ENCODE assay signal across 25 cellular contexts in the genomic region with DNA sequence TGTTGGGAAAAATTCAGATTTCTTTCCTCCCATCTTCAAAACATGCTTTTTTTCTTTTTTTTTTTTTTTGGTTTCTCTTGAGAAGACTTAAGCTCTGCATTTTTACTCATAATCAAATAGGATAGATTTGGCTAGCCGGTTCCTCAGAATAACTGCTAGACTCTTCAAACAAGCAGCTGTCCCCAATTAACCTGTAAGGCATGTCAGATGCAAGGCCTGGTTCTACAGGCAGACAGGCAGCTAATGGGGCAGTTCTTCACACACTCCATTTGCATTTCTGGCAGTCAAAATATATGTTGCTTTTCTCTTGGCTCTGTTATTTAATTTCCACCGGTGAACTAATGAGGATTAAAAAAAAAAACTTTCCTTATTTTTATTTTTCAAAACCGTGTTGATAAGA.
DNase-seq lines count a peak whose midpoint lies in the region; ATAC-seq and TF ChIP-seq lines count a peak whose summit lies in the region.
"Had no signal": no experiment of that assay in that cellular context is flagged by ENCODE, and none has a peak within 500 bp of the region (broad histone marks: within the 10 kb centered on the region; RNA-seq: fewer than 3 reads in every experiment).

No MANE protein-coding gene starts in this region.

- POLR2A ChIA-PET in CD4-positive, alpha-beta memory T cell (lab: Charles Lee; ENCODE audit: partially characterized antibody) = interaction anchor here (1.5 kb wide), 1 partner anchor 13 kb away, joined by 6 read pairs; no protein-coding TSS in a partner anchor
- POLR2A ChIA-PET in OCI-LY7 (lab: Charles Lee) = interaction anchor here (0.6 to 2.7 kb wide), 11 partner anchors 9 to 1438 kb away, joined by 3 to 16 read pairs (median 3); no protein-coding TSS in a partner anchor
- POLR2A ChIA-PET in CD4-positive, alpha-beta T cell (lab: Charles Lee) = interaction anchor here (0.7 kb wide), 2 partner anchors 273 to 379 kb away, joined by 3 to 4 read pairs; no protein-coding TSS in a partner anchor

- CTCF ChIA-PET in CD4-positive, alpha-beta memory T cell (lab: Charles Lee; ENCODE audit: partially characterized antibody) = no interaction called here
- CTCF ChIA-PET in OCI-LY7 (lab: Charles Lee; ENCODE audit: unreplicated experiment) = no interaction called here
- CTCF ChIA-PET in CD4-positive, alpha-beta T cell (lab: Charles Lee) = no interaction called here

- H3K27ac ChIP-seq in CD4-positive, alpha-beta memory T cell (ENCODE audit: low read depth, low read length) = no peak overlapping the region
- H3K27ac ChIP-seq in OCI-LY7 (ENCODE audit: low read depth, low read length, poor library complexity, severe bottlenecking) = no peak overlapping the region
- H3K27ac ChIP-seq in CD4-positive, alpha-beta T cell (ENCODE audit: low read depth, low read length) = no peak overlapping the region
- H3K27ac ChIP-seq: brain microvascular endothelial cell, colonic mucosa, HL-60, lower lobe of right lung, SJCRH30, thoracic aorta, WERI-Rb-1 had no signal

- intact Hi-C loops in CD4-positive, alpha-beta memory T cell (cut with micrococcal nuclease) = no loop called here
- intact Hi-C loops in OCI-LY7 (cut with micrococcal nuclease; ENCODE audit: unreplicated experiment) = no loop called here
- intact Hi-C loops in dendritic cell treated with granulocyte-macrophage colony-stimulating factor and Interleukin-4, amounts not matched to agents 40 ng/mL and 50 ng/mL, for 4 days (cut with micrococcal nuclease) = no loop called here
- intact Hi-C loops in CD4-positive, alpha-beta T cell (cut with DNase I, micrococcal nuclease) = loop anchor here in 1 of 2 experiments (5.0 kb wide), 1 partner anchor 49 kb away; no protein-coding TSS in a partner anchor

- no peaks in the 10 kb centered on the region for H3K9me2 ChIP-seq in OCI-LY7 (ENCODE audit: insufficient read depth, low read length)

- no peak for DNase-seq in CD4-positive, alpha-beta memory T cell
- no peak for DNase-seq in OCI-LY7 (ENCODE audit: low spot score)
- DNase-seq in CD4-positive, alpha-beta T cell = no peak
- no peak for DNase-seq in MV-4-11 (lab: John Stamatoyannopoulos, UW)
- DNase-seq: activated CD8-positive, alpha-beta T cell treated with anti-CD3 and anti-CD28 coated beads for 36 hours; activated gamma-delta T cell; activated T-cell treated with anti-CD3 and anti-CD28 coated beads for 4 hours; brain microvascular endothelial cell; CD8-positive, alpha-beta T cell; colonic mucosa; DMS79; endodermal cell; GOT3; lower lobe of right lung; nucleus accumbens; small intestine; stimulated activated naive CD4-positive, alpha-beta T cell; WERI-Rb-1 had no signal

- H3K79me2 ChIP-seq in OCI-LY7 (ENCODE audit: insufficient read depth, low read depth, low read length) = no peaks in the 10 kb centered on the region

- peak overlapping the region; percentile 49 for H2AFZ ChIP-seq in OCI-LY7 (ENCODE audit: low read length)

- peaks cover 24 to 46% (median 35%) of the 10 kb centered on the region in 4 donors for H3K4me1 Mint-ChIP-seq in CD4-positive, alpha-beta memory T cell
- H3K4me1 Mint-ChIP-seq in IgD-negative memory B cell = peaks cover 44 to 69% (median 55%) of the 10 kb centered on the region in 3 donors
- H3K4me1 Mint-ChIP-seq in dendritic cell treated with granulocyte-macrophage colony-stimulating factor and Interleukin-4, amounts not matched to agents 40 ng/mL and 50 ng/mL, for 4 days (ENCODE audit: low read depth) = peaks cover 27% of the 10 kb centered on the region
- peaks cover 30% of the 10 kb centered on the region for H3K4me1 Mint-ChIP-seq in CD4-positive, alpha-beta T cell (ENCODE audit: low read depth)

- no peak overlapping the region for H3K4me3 ChIP-seq in CD4-positive, alpha-beta memory T cell (ENCODE audit: low read length in 2 of 2)
- no peak overlapping the region for H3K4me3 ChIP-seq in OCI-LY7 (ENCODE audit: low read depth, low read length, poor library complexity, severe bottlenecking)
- H3K4me3 ChIP-seq: colonic mucosa, lower lobe of right lung, SJCRH30, thoracic aorta had no signal

- H3K9me3 Mint-ChIP-seq in CD4-positive, alpha-beta memory T cell = peaks cover 0 to 3% (median 0%) of the 10 kb centered on the region in 8 donors
- peaks cover 0 to 10% (median 0%) of the 10 kb centered on the region in 3 donors for H3K9me3 Mint-ChIP-seq in IgD-negative memory B cell
- peaks cover 6% of the 10 kb centered on the region for H3K9me3 Mint-ChIP-seq in dendritic cell treated with granulocyte-macrophage colony-stimulating factor and Interleukin-4, amounts not matched to agents 40 ng/mL and 50 ng/mL, for 4 days
- H3K9me3 Mint-ChIP-seq in CD4-positive, alpha-beta T cell = no peaks in the 10 kb centered on the region
- H3K9me3 Mint-ChIP-seq: activated CD8-positive, alpha-beta T cell treated with anti-CD3 and anti-CD28 coated beads for 36 hours; CD8-positive, alpha-beta T cell; endodermal cell had no signal

- peak overlapping the region in 4 of 7 donors; percentile 35 to 80 (median 60) for H3K27ac Mint-ChIP-seq in CD4-positive, alpha-beta memory T cell
- H3K27ac Mint-ChIP-seq in IgD-negative memory B cell = peak overlapping the region; percentile 65 to 96 (median 93)
- peak overlapping the region; percentile 38 for H3K27ac Mint-ChIP-seq in dendritic cell treated with granulocyte-macrophage colony-stimulating factor and Interleukin-4, amounts not matched to agents 40 ng/mL and 50 ng/mL, for 4 days
- H3K27ac Mint-ChIP-seq in CD4-positive, alpha-beta T cell = no peak overlapping the region
- H3K27ac Mint-ChIP-seq: activated CD8-positive, alpha-beta T cell treated with anti-CD3 and anti-CD28 coated beads for 36 hours; CD8-positive, alpha-beta T cell; endodermal cell had no signal

- H3K27me3 ChIP-seq in CD4-positive, alpha-beta memory T cell (ENCODE audit: insufficient read depth, low read length) = no peaks in the 10 kb centered on the region
- H3K27me3 ChIP-seq in CD4-positive, alpha-beta T cell (ENCODE audit: control insufficient read depth, insufficient read depth, low read length) = no peaks in the 10 kb centered on the region
- H3K27me3 ChIP-seq: brain microvascular endothelial cell, colonic mucosa, SJCRH30 had no signal

- no peaks in the 10 kb centered on the region for H3K36me3 ChIP-seq in CD4-positive, alpha-beta memory T cell (ENCODE audit: insufficient read depth, low read length)
- no peaks in the 10 kb centered on the region for H3K36me3 ChIP-seq in OCI-LY7 (ENCODE audit: insufficient read depth, low read length)
- H3K36me3 ChIP-seq: brain microvascular endothelial cell, colonic mucosa, lower lobe of right lung, SJCRH30, thoracic aorta, WERI-Rb-1 had no signal

- H3K9me3 ChIP-seq in CD4-positive, alpha-beta memory T cell (ENCODE audit: control insufficient read depth in 1 of 2, low read length in 2 of 2) = no peaks in the 10 kb centered on the region
- no peaks in the 10 kb centered on the region; the same call in 1 of the 2 replicates for H3K9me3 ChIP-seq in OCI-LY7 (ENCODE audit: low read length)
- H3K9me3 ChIP-seq in CD4-positive, alpha-beta T cell (ENCODE audit: control insufficient read depth, low read length) = no peaks in the 10 kb centered on the region
- H3K9me3 ChIP-seq: colonic mucosa, lower lobe of right lung, SJCRH30, thoracic aorta had no signal

- no peak overlapping the region for H3K4me3 Mint-ChIP-seq in CD4-positive, alpha-beta memory T cell
- peak overlapping the region in 1 of 4 donors; percentile 29 for H3K4me3 Mint-ChIP-seq in IgD-negative memory B cell
- no peak overlapping the region for H3K4me3 Mint-ChIP-seq in dendritic cell treated with granulocyte-macrophage colony-stimulating factor and Interleukin-4, amounts not matched to agents 40 ng/mL and 50 ng/mL, for 4 days
- H3K4me3 Mint-ChIP-seq in CD4-positive, alpha-beta T cell = no peak overlapping the region
- H3K4me3 Mint-ChIP-seq: activated CD8-positive, alpha-beta T cell treated with anti-CD3 and anti-CD28 coated beads for 36 hours; CD8-positive, alpha-beta T cell; endodermal cell had no signal

- ATAC-seq in CD4-positive, alpha-beta T cell (ENCODE audit: poor library complexity) = no peak
- ATAC-seq in GM19395 (IDR thresholded peaks at IDR 0.05; ENCODE audit: unreplicated experiment) (no peak), HG02571 (IDR thresholded peaks at IDR 0.05; ENCODE audit: unreplicated experiment) (no peak)
- ATAC-seq: CD8-positive, alpha-beta T cell; lower lobe of right lung had no signal

- BruUV-seq in OCI-LY7 (replicated peaks; lab: Mats Ljungman, UMichigan) = no TSS peak

- H3K27me3 Mint-ChIP-seq in CD4-positive, alpha-beta memory T cell = no peaks in the 10 kb centered on the region
- H3K27me3 Mint-ChIP-seq in IgD-negative memory B cell = no peaks in the 10 kb centered on the region
- no peaks in the 10 kb centered on the region for H3K27me3 Mint-ChIP-seq in dendritic cell treated with granulocyte-macrophage colony-stimulating factor and Interleukin-4, amounts not matched to agents 40 ng/mL and 50 ng/mL, for 4 days
- no peaks in the 10 kb centered on the region for H3K27me3 Mint-ChIP-seq in CD4-positive, alpha-beta T cell
- H3K27me3 Mint-ChIP-seq: activated CD8-positive, alpha-beta T cell treated with anti-CD3 and anti-CD28 coated beads for 36 hours had no signal

- H3K4me1 ChIP-seq in CD4-positive, alpha-beta memory T cell (ENCODE audit: insufficient read depth, low read length) = peaks cover 30% of the 10 kb centered on the region
- H3K4me1 ChIP-seq in OCI-LY7 (ENCODE audit: insufficient read depth, low read length, poor library complexity, severe bottlenecking) = peaks cover 12% of the 10 kb centered on the region
- H3K4me1 ChIP-seq: colonic mucosa, lower lobe of right lung had no signal

- no peaks in the 10 kb centered on the region for H4K20me1 ChIP-seq in OCI-LY7 (ENCODE audit: insufficient read depth, low read length)

- no peak overlapping the region; the same call in 1 of the 2 replicates for H3K4me2 ChIP-seq in OCI-LY7 (ENCODE audit: low read length)

- no peak for TF ChIP-seq CTCF in OCI-LY7 (conservative IDR thresholded peaks at IDR 0.05; ENCODE audit: low read length)
- TF ChIP-seq CTCF in CD4-positive, alpha-beta T cell (IDR thresholded peaks at IDR 0.05) = no peak

- H3K36me3 Mint-ChIP-seq in CD4-positive, alpha-beta memory T cell = no peaks in the 10 kb centered on the region
- no peaks in the 10 kb centered on the region for H3K36me3 Mint-ChIP-seq in IgD-negative memory B cell
- no peaks in the 10 kb centered on the region for H3K36me3 Mint-ChIP-seq in dendritic cell treated with granulocyte-macrophage colony-stimulating factor and Interleukin-4, amounts not matched to agents 40 ng/mL and 50 ng/mL, for 4 days (ENCODE audit: low read depth)
- no peaks in the 10 kb centered on the region for H3K36me3 Mint-ChIP-seq in CD4-positive, alpha-beta T cell (ENCODE audit: low read depth)
- H3K36me3 Mint-ChIP-seq: CD8-positive, alpha-beta T cell had no signal
